In genomic region chr11:18526130-18526520, GRCh38 we compare ENCODE assay signal across 8 cellular contexts. TPM values are rescaled to one million over a fixed set of nuclear protein-coding genes. Genes with fewer than 3 reads are reported as not detected.
DNase-seq lines count a peak whose midpoint lies in the region; ATAC-seq and TF ChIP-seq lines count a peak whose summit lies in the region.

No MANE protein-coding gene starts in this region.

- H3K36me3 Mint-ChIP-seq in mesothelial cell of epicardium, result peaks cover 18% of the 10 kb centered on the region

- H3K9ac ChIP-seq in mammary epithelial cell (ENCODE audit: insufficient read depth, low read length), result peak overlapping the region; percentile 94

- dilution Hi-C loops in mammary epithelial cell (cut with HindIII; ENCODE audit: low sequenced_read_pairs), result loop anchor here (5.0 kb wide), 1 partner anchor 71 kb away; the partner anchor contains the start of gene MISFA

- WGBS in mammary epithelial cell (ENCODE audit: low coverage, missing lambda C conversion rate), result 2% methylated on average over 6 of the region's 8 CpGs

- peak overlapping the region; percentile 98 for H3K4me3 Mint-ChIP-seq in mesothelial cell of epicardium

- POLR2A ChIA-PET in A673 (lab: Charles Lee; ENCODE audit: low non-redundant PET), result interaction anchor here (0.6 kb wide), 2 partner anchors 283 to 1323 kb away, joined by 3 to 11 read pairs; no protein-coding TSS in a partner anchor

- H3K4me1 Mint-ChIP-seq in mesothelial cell of epicardium, result peaks cover 19% of the 10 kb centered on the region

- CTCF ChIA-PET in A673 (lab: Charles Lee), result interaction anchor here (1.0 kb wide), 1 partner anchor 196 kb away, joined by 4 read pairs; no protein-coding TSS in a partner anchor
- CTCF ChIA-PET in mammary epithelial cell (lab: Charles Lee; ENCODE audit: low non-redundant PET), result no interaction called here

- H3K4me1 ChIP-seq in A673 (ENCODE audit: insufficient read depth, low read length, poor library complexity, severe bottlenecking) (no peaks in the 10 kb centered on the region), mammary epithelial cell (ENCODE audit: insufficient read depth, low read length) (peaks cover 8% of the 10 kb centered on the region)

- H3K4me3 ChIP-seq in A673 (ENCODE audit: low read depth, low read length, poor library complexity, severe bottlenecking) (peak overlapping the region; percentile 95), mammary epithelial cell (replicated peaks in 1 of 3; ENCODE audit: insufficient read depth in 1 of 3, low read depth in 2 of 3, low read length in 3 of 3) (peak overlapping the region; percentile 78 to 96 (median 79))

- no peaks in the 10 kb centered on the region for H3K36me3 ChIP-seq in A673 (ENCODE audit: insufficient read depth, low read length, poor library complexity, severe bottlenecking)
- H3K36me3 ChIP-seq in mammary epithelial cell (ENCODE audit: insufficient read depth, low read length), result peaks cover 4% of the 10 kb centered on the region

- no peak for ATAC-seq in GM21390 (IDR thresholded peaks at IDR 0.05; ENCODE audit: unreplicated experiment)
- no peak for ATAC-seq in HG02970 (IDR thresholded peaks at IDR 0.05; ENCODE audit: low FRiP score, unreplicated experiment)

- no peaks in the 10 kb centered on the region for H3K27me3 Mint-ChIP-seq in mesothelial cell of epicardium (ENCODE audit: low read depth)

- no peaks in the 10 kb centered on the region for H3K9me3 Mint-ChIP-seq in mesothelial cell of epicardium

- H3K27ac ChIP-seq in A673 (ENCODE audit: low read depth, low read length, poor library complexity, severe bottlenecking) (peak overlapping the region; percentile 86), mammary epithelial cell (ENCODE audit: insufficient read depth, low read depth, low read length) (peak overlapping the region; percentile 96)

- in situ Hi-C loops in mammary epithelial cell (cut with MboI; ENCODE audit: low sequenced_read_pairs in 2 of 2), result no loop called here

- H3K9me3 ChIP-seq in A673 (ENCODE audit: low read depth, low read length, poor library complexity, severe bottlenecking) (no peaks in the 10 kb centered on the region), mammary epithelial cell (replicated peaks; ENCODE audit: insufficient read depth, low read length) (no peaks in the 10 kb centered on the region)

- H3K4me2 ChIP-seq in mammary epithelial cell (ENCODE audit: insufficient read depth, low read depth, low read length), result peak overlapping the region; percentile 98

- no peaks in the 10 kb centered on the region for H4K20me1 ChIP-seq in mammary epithelial cell (ENCODE audit: insufficient read depth, low read length)

- no peak for DNase-seq in A673 (ENCODE audit: low spot score)
- peak; percentile 7 for DNase-seq in HPDE6-E6E7 (ENCODE audit: extremely low spot score)
- no peak for DNase-seq in mammary epithelial cell
- DNase-seq in mesothelial cell of epicardium (ENCODE audit: low spot score in 2 of 2, unreplicated experiment in 2 of 2), result no peak
- DNase-seq in NCI-H526 treated with DMSO at 0.1 percent for 48 hours (lab: John Stamatoyannopoulos, UW), result no peak
- DNase-seq in DMS53 (lab: John Stamatoyannopoulos, UW), result no peak

- BruUV-seq in A673 (replicated peaks; lab: Mats Ljungman, UMichigan) (no TSS peak), mammary epithelial cell (replicated peaks; lab: Mats Ljungman, UMichigan) (no TSS peak)

- no peak for TF ChIP-seq CTCF in A673 (conservative IDR thresholded peaks at IDR 0.05; ENCODE audit: low read depth, low read length)
- TF ChIP-seq CTCF in mammary epithelial cell (conservative IDR thresholded peaks at IDR 0.05 in 1 of 2, IDR thresholded peaks at IDR 0.05 in 1 of 2; ENCODE audit: extremely low read depth in 1 of 2, insufficient read depth in 1 of 2, low read depth in 1 of 2, low read length in 2 of 2), result no peak
- no peak for TF ChIP-seq CTCF in mesothelial cell of epicardium (IDR thresholded peaks at IDR 0.05; ENCODE audit: unreplicated experiment)

- peak overlapping the region; percentile 92 for H2AFZ ChIP-seq in mammary epithelial cell (ENCODE audit: low read depth, low read length)

- H3K27ac Mint-ChIP-seq in mesothelial cell of epicardium, result peak overlapping the region; percentile 100

- intact Hi-C loops in A673 (cut with micrococcal nuclease; ENCODE audit: unreplicated experiment), result no loop called here
- intact Hi-C loops in mammary epithelial cell (cut with micrococcal nuclease), result loop anchor here (5.0 kb wide), 2 partner anchors 129 to 214 kb away; no protein-coding TSS in a partner anchor

- H3K79me2 ChIP-seq in mammary epithelial cell (ENCODE audit: insufficient read depth, low read length), result peaks cover 66% of the 10 kb centered on the region

- H3K27me3 ChIP-seq in A673 (replicated peaks; ENCODE audit: insufficient read depth, low read depth, low read length, poor library complexity) (no peaks in the 10 kb centered on the region), mammary epithelial cell (ENCODE audit: insufficient read depth, low read length) (no peaks in the 10 kb centered on the region)

RNA-seq across cellular contexts. Expression of gene TSG101, which starts 0.6 kb away (rescaled TPM):
- total RNA-seq in A673 (2021) (48.2 and 49.1 TPM in 2 replicates), mammary epithelial cell (10 to 100 TPM; 54.1 to 72.3 TPM), mesothelial cell of epicardium (45.1 to 51.8 TPM (median 45.7 TPM) in 3 replicates)
- polyA plus RNA-seq in mammary epithelial cell, result 105 TPM
- 65.9 TPM for polyA minus RNA-seq in mammary epithelial cell
